ENCODE assay signal across 21 cellular contexts in genomic region chr20:54625497-54625896, GRCh38.
"Had no signal": no experiment of that assay in that cellular context is flagged by ENCODE, and none has a peak within 500 bp of the region (broad histone marks: within the 10 kb centered on the region; RNA-seq: fewer than 3 reads in every experiment).

No MANE protein-coding gene starts in this region.

- H3K36me3 Mint-ChIP-seq: activated CD8-positive, alpha-beta memory T cell treated with anti-CD3 and anti-CD28 coated beads, Interleukin-2, amount 10 ng/mL, durations not matched to agents 7 days and 5 days; activated naive CD4-positive, alpha-beta T cell treated with anti-CD3 and anti-CD28 coated beads, Interleukin-2, amount 10 ng/mL, durations not matched to agents 7 days and 5 days; naive thymus-derived CD8-positive, alpha-beta T cell had no signal

- H3K4me3 ChIP-seq: left lung, lung, tibial artery had no signal

- H3K9me3 Mint-ChIP-seq: activated CD4-positive, alpha-beta T cell treated with anti-CD3 and anti-CD28 coated beads, Interleukin-2, amount 10 ng/mL, durations not matched to agents 7 days and 5 days; activated CD8-positive, alpha-beta T cell treated with anti-CD3 and anti-CD28 coated beads for 36 hours; activated naive CD4-positive, alpha-beta T cell treated with anti-CD3 and anti-CD28 coated beads, Interleukin-2, amount 10 ng/mL, durations not matched to agents 7 days and 5 days; naive thymus-derived CD8-positive, alpha-beta T cell; stimulated activated naive CD8-positive, alpha-beta T cell treated with anti-CD3 and anti-CD28 coated beads, Interleukin-15, Interleukin-2, amounts not matched to agents 100 ng/mL and 50 ng/mL, for 24 hours had no signal

- H3K4me1 Mint-ChIP-seq: activated CD4-positive, alpha-beta T cell treated with anti-CD3 and anti-CD28 coated beads, Interleukin-2, amount 10 ng/mL, durations not matched to agents 7 days and 5 days; activated CD8-positive, alpha-beta memory T cell treated with anti-CD3 and anti-CD28 coated beads, Interleukin-2, amount 10 ng/mL, durations not matched to agents 7 days and 5 days; activated naive CD4-positive, alpha-beta T cell treated with anti-CD3 and anti-CD28 coated beads, Interleukin-2, amount 10 ng/mL, durations not matched to agents 7 days and 5 days; naive thymus-derived CD8-positive, alpha-beta T cell had no signal

- H3K4me3 Mint-ChIP-seq: activated CD4-positive, alpha-beta T cell treated with anti-CD3 and anti-CD28 coated beads, Interleukin-2, amount 10 ng/mL, durations not matched to agents 7 days and 5 days; activated CD8-positive, alpha-beta memory T cell treated with anti-CD3 and anti-CD28 coated beads, Interleukin-2, amount 10 ng/mL, durations not matched to agents 7 days and 5 days; activated CD8-positive, alpha-beta T cell treated with anti-CD3 and anti-CD28 coated beads for 36 hours; activated naive CD4-positive, alpha-beta T cell treated with anti-CD3 and anti-CD28 coated beads, Interleukin-2, amount 10 ng/mL, durations not matched to agents 7 days and 5 days; naive thymus-derived CD8-positive, alpha-beta T cell; stimulated activated naive CD8-positive, alpha-beta T cell treated with anti-CD3 and anti-CD28 coated beads, Interleukin-15, Interleukin-2, amounts not matched to agents 100 ng/mL and 50 ng/mL, for 24 hours had no signal

- H3K27me3 ChIP-seq: left lung, neutrophil, tibial artery had no signal

- H3K27ac ChIP-seq: left lung, neutrophil, parathyroid adenoma, tibial artery, WERI-Rb-1 had no signal

- H3K27me3 Mint-ChIP-seq: activated CD4-positive, alpha-beta T cell treated with anti-CD3 and anti-CD28 coated beads, Interleukin-2, amount 10 ng/mL, durations not matched to agents 7 days and 5 days; activated CD8-positive, alpha-beta memory T cell treated with anti-CD3 and anti-CD28 coated beads, Interleukin-2, amount 10 ng/mL, durations not matched to agents 7 days and 5 days had no signal

- H3K36me3 ChIP-seq: left lung, neutrophil, tibial artery, WERI-Rb-1 had no signal

- ATAC-seq: activated CD8-positive, alpha-beta memory T cell treated with anti-CD3 and anti-CD28 coated beads, Interleukin-2, amount 10 ng/mL, durations not matched to agents 7 days and 5 days; activated CD8-positive, alpha-beta T cell treated with anti-CD3 and anti-CD28 coated beads for 36 hours; esophagus mucosa; left lung; naive thymus-derived CD8-positive, alpha-beta T cell had no signal

- DNase-seq: activated CD4-positive, alpha-beta T cell treated with anti-CD3 and anti-CD28 coated beads, Interleukin-2, amount 10 ng/mL, durations not matched to agents 7 days and 5 days; activated CD4-positive, CD25-positive, alpha-beta regulatory T cell treated with anti-CD3 and anti-CD28 coated beads, Interleukin-2, amount 50 U/mL, for 72 hours; activated CD8-positive, alpha-beta memory T cell treated with anti-CD3 and anti-CD28 coated beads, Interleukin-2, amount 10 ng/mL, durations not matched to agents 7 days and 5 days; activated CD8-positive, alpha-beta T cell treated with anti-CD3 and anti-CD28 coated beads for 36 hours; activated effector memory CD4-positive, alpha-beta T cell treated with anti-CD3 and anti-CD28 coated beads, Interleukin-2, amount 50 U/mL, for 16 hours; activated naive CD4-positive, alpha-beta T cell treated with anti-CD3 and anti-CD28 coated beads, Interleukin-2, amount 10 ng/mL, durations not matched to agents 7 days and 5 days; activated T-cell treated with anti-CD3 and anti-CD28 coated beads for 4 hours; central memory CD4-positive, alpha-beta T cell; effector memory CD4-positive, alpha-beta T cell; kidney glomerular epithelial cell; left lung; naive thymus-derived CD8-positive, alpha-beta T cell; right cardiac atrium; stimulated activated CD4-positive, alpha-beta T cell treated with anti-CD3 and anti-CD28 coated beads, Interleukin-12 subunit alpha, Interleukin-12 subunit beta, amount 100 ng/mL, for 4 hours; tibial artery; WERI-Rb-1 had no signal

- H3K27ac Mint-ChIP-seq: activated CD4-positive, alpha-beta T cell treated with anti-CD3 and anti-CD28 coated beads, Interleukin-2, amount 10 ng/mL, durations not matched to agents 7 days and 5 days; activated CD8-positive, alpha-beta memory T cell treated with anti-CD3 and anti-CD28 coated beads, Interleukin-2, amount 10 ng/mL, durations not matched to agents 7 days and 5 days; activated CD8-positive, alpha-beta T cell treated with anti-CD3 and anti-CD28 coated beads for 36 hours; activated naive CD4-positive, alpha-beta T cell treated with anti-CD3 and anti-CD28 coated beads, Interleukin-2, amount 10 ng/mL, durations not matched to agents 7 days and 5 days; stimulated activated naive CD8-positive, alpha-beta T cell treated with anti-CD3 and anti-CD28 coated beads, Interleukin-15, Interleukin-2, amounts not matched to agents 100 ng/mL and 50 ng/mL, for 24 hours had no signal
